In the genomic region with DNA sequence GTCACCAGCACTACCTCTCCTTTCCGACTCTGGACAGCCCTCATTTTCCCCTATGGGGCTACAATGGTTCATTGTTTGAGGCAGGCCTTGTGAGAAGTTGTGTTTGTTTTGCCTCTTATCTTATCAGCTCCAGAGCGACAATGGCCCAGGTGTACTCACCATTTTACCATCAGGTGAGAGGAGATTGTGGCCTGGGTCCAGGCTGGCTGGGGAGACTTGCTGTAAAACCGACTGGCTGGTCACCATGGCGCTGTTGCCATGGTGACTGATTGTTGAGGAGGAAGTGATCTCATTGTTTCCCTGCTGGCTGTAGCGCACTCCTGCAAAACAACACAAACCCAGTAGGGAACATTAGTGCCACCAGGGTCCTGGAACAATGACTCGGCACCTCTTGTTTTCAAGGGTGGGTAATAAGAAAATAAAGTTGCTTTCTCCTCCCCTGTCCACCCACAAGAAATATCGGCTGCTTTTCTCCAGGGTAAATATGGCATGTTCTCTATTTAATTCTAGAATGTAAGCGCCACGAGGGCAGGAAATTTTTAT, we compare ENCODE assay signal across 8 cellular contexts. TPM values are rescaled to one million over a fixed set of nuclear protein-coding genes. Genes with fewer than 3 reads are reported as not detected.
A peak's percentile ranks its signal among the peaks of the same experiment; 100 is the strongest.
DNase-seq lines count a peak whose midpoint lies in the region; ATAC-seq and TF ChIP-seq lines count a peak whose summit lies in the region.

No MANE protein-coding gene starts in this region.

- H3K27me3 Mint-ChIP-seq in Calu3 (ENCODE audit: unreplicated experiment) (no peaks in the 10 kb centered on the region), T-helper 17 cell (peaks cover 73% of the 10 kb centered on the region)

- peak overlapping the region; percentile 97 for H3K27ac Mint-ChIP-seq in Calu3 (ENCODE audit: unreplicated experiment)
- H3K27ac Mint-ChIP-seq in T-helper 17 cell = no peak overlapping the region

- H3K4me3 Mint-ChIP-seq in Calu3 (ENCODE audit: low read depth, unreplicated experiment) (peak overlapping the region; percentile 63), T-helper 17 cell (no peak overlapping the region)

- DNase-seq in Calu3 (peak; percentile 100), NCI-H1105 (lab: John Stamatoyannopoulos, UW) (peak; percentile 84), HPDE6-E6E7 (ENCODE audit: extremely low spot score) (no peak), T-helper 17 cell (no peak)
- no peak for DNase-seq in stimulated activated CD8-positive, alpha-beta memory T cell treated with anti-CD3 and anti-CD28 coated beads, Interleukin-4, amount 100 ng/mL, for 48 hours

- intact Hi-C loops in Calu3 (cut with micrococcal nuclease; ENCODE audit: unreplicated experiment) = loop anchor here (1.0 kb wide), 1 partner anchor 8 kb away; no protein-coding TSS in a partner anchor

- H3K9me3 ChIP-seq in liver (ENCODE audit: control insufficient read depth in 4 of 4, low read length in 3 of 4) = no peaks in the 10 kb centered on the region
- H3K9me3 ChIP-seq in T-helper 17 cell (ENCODE audit: control insufficient read depth, low read length, poor library complexity, severe bottlenecking) = no peaks in the 10 kb centered on the region

- no peaks in the 10 kb centered on the region for H3K36me3 ChIP-seq in liver (ENCODE audit: control insufficient read depth in 4 of 4, insufficient read depth in 3 of 4, low read depth in 1 of 4, low read length in 3 of 4)

- peaks cover 98% of the 10 kb centered on the region for H3K36me3 Mint-ChIP-seq in Calu3 (ENCODE audit: insufficient read depth, unreplicated experiment)
- no peaks in the 10 kb centered on the region for H3K36me3 Mint-ChIP-seq in T-helper 17 cell (ENCODE audit: low read depth)

- CTCF ChIA-PET in Calu3 (lab: Charles Lee) = interaction anchor here (0.6 to 4.8 kb wide), 14 partner anchors 8 to 1911 kb away, joined by 3 to 65 read pairs (median 4); a partner anchor contains a TSS

- H3K27me3 ChIP-seq in liver (ENCODE audit: control insufficient read depth in 4 of 4, insufficient read depth in 4 of 4, low read length in 3 of 4) = no peaks in the 10 kb centered on the region

- no peak overlapping the region for H3K9ac ChIP-seq in liver (ENCODE audit: low read depth in 1 of 2, low read length in 2 of 2)

- no peak for TF ChIP-seq RAD21 in liver (IDR thresholded peaks at IDR 0.05)

- WGBS in liver = 67% methylated on average over 9 of the region's 9 CpGs

- ATAC-seq in T-helper 17 cell = no peak
- no peak for ATAC-seq in GM21717 (IDR thresholded peaks at IDR 0.05; ENCODE audit: unreplicated experiment)

- H3K9me3 Mint-ChIP-seq in Calu3 (ENCODE audit: low read depth, unreplicated experiment) = no peaks in the 10 kb centered on the region

- peaks cover 14 to 55% (median 36%) of the 10 kb centered on the region in 4 donors for H3K4me1 ChIP-seq in liver (ENCODE audit: control insufficient read depth in 4 of 4, insufficient read depth in 4 of 4, low read length in 3 of 4)

- H3K27ac ChIP-seq in VCaP (peak overlapping the region; percentile 97), liver (ENCODE audit: low read depth in 1 of 2, low read length in 2 of 2) (peak overlapping the region in 1 of 2 donors; percentile 77)

- H3K4me1 Mint-ChIP-seq in Calu3 (ENCODE audit: low read depth, unreplicated experiment) (peaks cover 100% of the 10 kb centered on the region), T-helper 17 cell (peaks cover 2% of the 10 kb centered on the region)

- BruUV-seq in Calu3 (replicated peaks; lab: Mats Ljungman, UMichigan) = no TSS peak

- no peak overlapping the region for H3K4me3 ChIP-seq in liver (ENCODE audit: low read depth in 1 of 3, low read length in 3 of 3)

- TF ChIP-seq CTCF in Calu3 (IDR thresholded peaks at IDR 0.05; ENCODE audit: unreplicated experiment) (peak; percentile 89), VCaP (conservative IDR thresholded peaks at IDR 0.05) (no peak; the same call in 1 of the 2 replicates), liver (IDR thresholded peaks at IDR 0.05; ENCODE audit: low read depth, low read length, missing input control) (peak; percentile 3)

TF ChIP-seq in liver, 16 proteins besides CTCF, POLR2A, EP300 and RAD21:
- TF ChIP-seq, protein P1, sequence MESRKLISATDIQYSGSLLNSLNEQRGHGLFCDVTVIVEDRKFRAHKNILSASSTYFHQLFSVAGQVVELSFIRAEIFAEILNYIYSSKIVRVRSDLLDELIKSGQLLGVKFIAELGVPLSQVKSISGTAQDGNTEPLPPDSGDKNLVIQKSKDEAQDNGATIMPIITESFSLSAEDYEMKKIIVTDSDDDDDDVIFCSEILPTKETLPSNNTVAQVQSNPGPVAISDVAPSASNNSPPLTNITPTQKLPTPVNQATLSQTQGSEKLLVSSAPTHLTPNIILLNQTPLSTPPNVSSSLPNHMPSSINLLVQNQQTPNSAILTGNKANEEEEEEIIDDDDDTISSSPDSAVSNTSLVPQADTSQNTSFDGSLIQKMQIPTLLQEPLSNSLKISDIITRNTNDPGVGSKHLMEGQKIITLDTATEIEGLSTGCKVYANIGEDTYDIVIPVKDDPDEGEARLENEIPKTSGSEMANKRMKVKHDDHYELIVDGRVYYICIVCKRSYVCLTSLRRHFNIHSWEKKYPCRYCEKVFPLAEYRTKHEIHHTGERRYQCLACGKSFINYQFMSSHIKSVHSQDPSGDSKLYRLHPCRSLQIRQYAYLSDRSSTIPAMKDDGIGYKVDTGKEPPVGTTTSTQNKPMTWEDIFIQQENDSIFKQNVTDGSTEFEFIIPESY (IDR thresholded peaks at IDR 0.05) = no peak
- TF ChIP-seq RXRA (IDR thresholded peaks at IDR 0.05) (peak in 1 of 2 donors; percentile 22), GABPA (IDR thresholded peaks at IDR 0.05 in 1 of 2, conservative IDR thresholded peaks at IDR 0.05 in 1 of 2) (no peak), FOXA1 (IDR thresholded peaks at IDR 0.05) (no peak), FOXA2 (IDR thresholded peaks at IDR 0.05) (no peak), YY1 (IDR thresholded peaks at IDR 0.05) (peak; percentile 59)
- TF ChIP-seq, protein P2, sequence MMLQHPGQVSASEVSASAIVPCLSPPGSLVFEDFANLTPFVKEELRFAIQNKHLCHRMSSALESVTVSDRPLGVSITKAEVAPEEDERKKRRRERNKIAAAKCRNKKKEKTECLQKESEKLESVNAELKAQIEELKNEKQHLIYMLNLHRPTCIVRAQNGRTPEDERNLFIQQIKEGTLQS (IDR thresholded peaks at IDR 0.05) = no peak

RNA-seq across cellular contexts. Expression of a gene that starts 34.4 kb away (rescaled TPM):
- total RNA-seq in Calu3 (2022) = 127 and 130 TPM in 2 replicates
- 1 to 10 TPM; 1.6 to 3.8 TPM for total RNA-seq in liver
- polyA plus RNA-seq in liver = 1 to 10 TPM; 5.2 to 5.7 TPM
- not detected for total RNA-seq in T-helper 17 cell

Comparison
In these comparisons a context has a peak if more than half of its experiments do, and no peak if none do; other contexts are left out.
1. DNase-seq: peak in Calu3 (single experiment) and NCI-H1105 (single experiment); none in stimulated activated CD8-positive, alpha-beta memory T cell treated with anti-CD3 and anti-CD28 coated beads, Interleukin-4, amount 100 ng/mL, for 48 hours (single experiment), HPDE6-E6E7 (single experiment) and T-helper 17 cell (0 of 3).
2. RNA of a gene that starts 34.4 kb away (total RNA-seq): 127 to 130 TPM in Calu3; 1.6 to 3.8 TPM in liver and not detected in T-helper 17 cell; every median in the first group is over 10 times any median in the second.